ENCODE assay signal across 10 cellular contexts in the genomic region with DNA sequence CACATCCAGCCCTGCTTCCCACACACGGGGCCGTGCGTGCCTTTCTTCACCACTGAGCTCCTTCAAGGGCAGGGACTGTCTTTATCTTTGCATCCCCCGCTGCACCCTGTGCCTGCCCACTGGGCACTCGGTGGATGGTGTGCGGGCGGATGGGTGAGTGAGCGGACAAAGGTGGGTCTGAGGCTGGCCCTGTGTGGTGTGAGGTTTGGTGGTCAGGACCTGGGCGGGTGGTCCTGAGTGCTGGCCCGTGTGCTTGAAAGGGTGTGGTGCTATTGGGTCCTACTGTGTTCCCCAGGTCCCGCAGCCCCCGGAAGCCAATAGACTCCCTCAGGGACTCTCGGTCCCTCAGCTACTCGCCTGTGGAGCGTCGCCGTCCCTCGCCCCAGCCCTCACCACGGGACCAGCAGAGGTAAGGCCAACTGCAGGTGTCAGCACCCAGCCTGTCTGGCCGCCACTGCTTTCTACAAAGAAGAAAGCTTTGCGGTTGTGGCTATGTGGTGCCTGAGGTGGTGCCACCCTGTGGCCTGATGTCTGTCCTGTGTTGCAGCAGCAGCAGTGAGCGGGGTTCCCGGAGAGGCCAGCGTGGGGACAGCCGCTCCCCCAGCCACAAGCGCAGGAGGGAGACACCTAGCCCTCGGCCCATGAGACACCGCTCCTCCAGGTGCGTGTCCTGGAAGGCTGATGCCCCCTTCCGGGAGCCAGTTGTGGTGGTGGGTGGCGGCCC. TPM values are rescaled to one million over a fixed set of nuclear protein-coding genes. Genes with fewer than 3 reads are reported as not detected.
A peak's percentile ranks its signal among the peaks of the same experiment; 100 is the strongest.
DNase-seq lines count a peak whose midpoint lies in the region; ATAC-seq and TF ChIP-seq lines count a peak whose summit lies in the region.
"Had no signal": no experiment of that assay in that cellular context is flagged by ENCODE, and none has a peak within 500 bp of the region (broad histone marks: within the 10 kb centered on the region; RNA-seq: fewer than 3 reads in every experiment).

No MANE protein-coding gene starts in this region.

- H3K4me3 ChIP-seq in A673 (ENCODE audit: low read depth, low read length, poor library complexity, severe bottlenecking), result no peak overlapping the region
- no peak overlapping the region for H3K4me3 ChIP-seq in GM23338
- no peak overlapping the region for H3K4me3 ChIP-seq in mesodermal cell (ENCODE audit: extremely low read depth, insufficient read depth, low read length, poor library complexity, severe bottlenecking)
- H3K4me3 ChIP-seq: thoracic aorta had no signal

- peaks cover 97% of the 10 kb centered on the region for H3K36me3 Mint-ChIP-seq in GM23338 (ENCODE audit: low read depth)
- peaks cover 4% of the 10 kb centered on the region for H3K36me3 Mint-ChIP-seq in activated naive CD8-positive, alpha-beta T cell

- H3K4me2 ChIP-seq in GM23338, result no peak overlapping the region

- CTCF ChIA-PET in A673 (lab: Charles Lee), result interaction anchor here (0.6 kb wide), 1 partner anchor 37 kb away, joined by 3 read pairs; no protein-coding TSS in a partner anchor

- H3K9me3 ChIP-seq in A673 (ENCODE audit: low read depth, low read length, poor library complexity, severe bottlenecking) (no peaks in the 10 kb centered on the region), mesodermal cell (ENCODE audit: control insufficient read depth, low read length) (no peaks in the 10 kb centered on the region)
- H3K9me3 ChIP-seq: thoracic aorta had no signal

- H3K4me1 Mint-ChIP-seq in GM23338, result peaks cover 37% of the 10 kb centered on the region
- H3K4me1 Mint-ChIP-seq in activated naive CD8-positive, alpha-beta T cell (ENCODE audit: low read depth), result peaks cover 26% of the 10 kb centered on the region

- TF ChIP-seq CTCF in A673 (conservative IDR thresholded peaks at IDR 0.05; ENCODE audit: low read depth, low read length) (peak; percentile 30; the same call in 1 of the 2 replicates), GM23338 (conservative IDR thresholded peaks at IDR 0.05; ENCODE audit: low read depth in 2 of 2) (peak; percentile 18 to 30; a peak in 3 of 4 replicates)

- peaks cover 50% of the 10 kb centered on the region for H3K27me3 Mint-ChIP-seq in GM23338 (ENCODE audit: insufficient read depth, low read depth, poor library complexity)
- no peaks in the 10 kb centered on the region for H3K27me3 Mint-ChIP-seq in activated naive CD8-positive, alpha-beta T cell

- peaks cover 94% of the 10 kb centered on the region for H3K36me3 ChIP-seq in A673 (ENCODE audit: insufficient read depth, low read length, poor library complexity, severe bottlenecking)
- H3K36me3 ChIP-seq in GM23338 (ENCODE audit: insufficient read depth), result peaks cover 39% of the 10 kb centered on the region
- H3K36me3 ChIP-seq in mesodermal cell (ENCODE audit: control insufficient read depth, insufficient read depth, low read length), result peaks cover 96% of the 10 kb centered on the region

- no peak overlapping the region for H3K27ac ChIP-seq in A673 (ENCODE audit: low read depth, low read length, poor library complexity, severe bottlenecking)
- H3K27ac ChIP-seq in GM23338 (ENCODE audit: low read depth), result peak overlapping the region; percentile 80; the same call in 1 of the 2 replicates
- H3K27ac ChIP-seq in mesodermal cell (ENCODE audit: low read depth, low read length, severe bottlenecking), result peak overlapping the region; percentile 23
- H3K27ac ChIP-seq: thoracic aorta had no signal

- DNase-seq in A673 (ENCODE audit: low spot score) (no peak), GM23338 (ENCODE audit: low spot score) (no peak), NCI-H1092 treated with DMSO at 0.1 percent for 48 hours (lab: John Stamatoyannopoulos, UW) (no peak), ureter (ENCODE audit: low spot score) (no peak), NCI-H1930 (lab: John Stamatoyannopoulos, UW) (no peak)

- H3K9me2 ChIP-seq in GM23338 (ENCODE audit: insufficient read depth), result peaks cover 4% of the 10 kb centered on the region; the same call in 1 of the 2 replicates

- H3F3A ChIP-seq in GM23338 (replicated peaks; ENCODE audit: low read depth), result peaks cover 65% of the 10 kb centered on the region

- H3K9me3 Mint-ChIP-seq in GM23338, result peaks cover 15% of the 10 kb centered on the region; the same call in 2 of the 3 replicates
- H3K9me3 Mint-ChIP-seq in activated naive CD8-positive, alpha-beta T cell (ENCODE audit: low read depth), result no peaks in the 10 kb centered on the region

- intact Hi-C loops in A673 (cut with micrococcal nuclease; ENCODE audit: unreplicated experiment), result no loop called here

- no peak overlapping the region for H2AFZ ChIP-seq in GM23338

- POLR2A ChIA-PET in A673 (lab: Charles Lee; ENCODE audit: low non-redundant PET), result no interaction called here

- no peaks in the 10 kb centered on the region for H3K27me3 ChIP-seq in A673 (replicated peaks; ENCODE audit: insufficient read depth, low read depth, low read length, poor library complexity)
- H3K27me3 ChIP-seq in GM23338 (ENCODE audit: insufficient read depth), result no peaks in the 10 kb centered on the region

- H3K79me2 ChIP-seq in GM23338 (replicated peaks; ENCODE audit: insufficient read depth), result peaks cover 44% of the 10 kb centered on the region

- peak; percentile 27 for ATAC-seq in GM23338
- ATAC-seq in HG02884 (IDR thresholded peaks at IDR 0.05; ENCODE audit: unreplicated experiment), result no peak

- H3K4me3 Mint-ChIP-seq in GM23338, result no peak overlapping the region
- no peak overlapping the region for H3K4me3 Mint-ChIP-seq in activated naive CD8-positive, alpha-beta T cell

- H3K4me1 ChIP-seq in A673 (ENCODE audit: insufficient read depth, low read length, poor library complexity, severe bottlenecking) (peaks cover under 1% of the 10 kb centered on the region), GM23338 (ENCODE audit: insufficient read depth) (no peaks in the 10 kb centered on the region), mesodermal cell (ENCODE audit: control insufficient read depth, insufficient read depth, low read length, poor library complexity, severe bottlenecking) (peaks cover 3% of the 10 kb centered on the region)

- no TSS peak for BruUV-seq in A673 (replicated peaks; lab: Mats Ljungman, UMichigan)

- peak overlapping the region; percentile 30 for H3K27ac Mint-ChIP-seq in GM23338
- peak overlapping the region; percentile 54 for H3K27ac Mint-ChIP-seq in activated naive CD8-positive, alpha-beta T cell

- peaks cover 18% of the 10 kb centered on the region for H4K20me1 ChIP-seq in GM23338 (replicated peaks; ENCODE audit: insufficient read depth)

- 92 to 98% methylated on average over 20 to 29 of the region's 31 CpGs for WGBS in mesodermal cell (ENCODE audit: insufficient coverage in 2 of 2), 2 experiments

TF ChIP-seq in GM23338, 12 proteins besides CTCF, POLR2A, EP300 and RAD21 (continues in another document):
- no peak for TF ChIP-seq POLR2AphosphoS5 (IDR thresholded peaks at IDR 0.05; ENCODE audit: low read depth)
- TF ChIP-seq EZH2phosphoT487 (IDR thresholded peaks at IDR 0.05; ENCODE audit: unreplicated experiment), result no peak
- TF ChIP-seq, protein P1, sequence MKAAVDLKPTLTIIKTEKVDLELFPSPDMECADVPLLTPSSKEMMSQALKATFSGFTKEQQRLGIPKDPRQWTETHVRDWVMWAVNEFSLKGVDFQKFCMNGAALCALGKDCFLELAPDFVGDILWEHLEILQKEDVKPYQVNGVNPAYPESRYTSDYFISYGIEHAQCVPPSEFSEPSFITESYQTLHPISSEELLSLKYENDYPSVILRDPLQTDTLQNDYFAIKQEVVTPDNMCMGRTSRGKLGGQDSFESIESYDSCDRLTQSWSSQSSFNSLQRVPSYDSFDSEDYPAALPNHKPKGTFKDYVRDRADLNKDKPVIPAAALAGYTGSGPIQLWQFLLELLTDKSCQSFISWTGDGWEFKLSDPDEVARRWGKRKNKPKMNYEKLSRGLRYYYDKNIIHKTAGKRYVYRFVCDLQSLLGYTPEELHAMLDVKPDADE (IDR thresholded peaks at IDR 0.05), result no peak

RNA-seq across cellular contexts. Expression of a gene that starts 6.9 kb away (rescaled TPM):
- total RNA-seq in A673 (2021) (188 and 206 TPM in 2 replicates), ureter (274 TPM)
- 278 and 696 TPM in 2 replicates for total RNA-seq in GM23338 (2014; rRNA removed; shearing (Covaris generic))
- polyA plus RNA-seq in GM23338 (2016; fragmentation: Nextera tagmentation; extraction: Ambion mirVana), result 756 and 851 TPM in 2 replicates
- polyA plus RNA-seq in mesodermal cell (2013, experiment 1 of 2), result 251 TPM
- 206 TPM for polyA plus RNA-seq in mesodermal cell (2013, experiment 2 of 2)

RNA-seq across cellular contexts. Expression of a gene that starts 17.1 kb away (rescaled TPM):
- total RNA-seq in A673 (2021) (not detected in 2 replicates), ureter (not detected)
- 0.47 and 1.4 TPM in 2 replicates for total RNA-seq in GM23338 (2014; rRNA removed; shearing (Covaris generic))
- 0.24 TPM in 2 replicates for polyA plus RNA-seq in GM23338 (2016; fragmentation: Nextera tagmentation; extraction: Ambion mirVana)
- not detected for polyA plus RNA-seq in mesodermal cell (2013, experiment 1 of 2)
- not detected for polyA plus RNA-seq in mesodermal cell (2013, experiment 2 of 2)
- total RNA-seq: renal cortical epithelial cell, thoracic aorta had no signal

RNA-seq across cellular contexts. Expression of a gene that starts 17.8 kb away (rescaled TPM):
- total RNA-seq in A673 (2021) (642 and 651 TPM in 2 replicates), ureter (669 TPM)
- 253 and 308 TPM in 2 replicates for total RNA-seq in GM23338 (2014; rRNA removed; shearing (Covaris generic))
- 893 and 928 TPM in 2 replicates for polyA plus RNA-seq in GM23338 (2016; fragmentation: Nextera tagmentation; extraction: Ambion mirVana)
- polyA plus RNA-seq in mesodermal cell (2013, experiment 1 of 2), result 378 TPM
- polyA plus RNA-seq in mesodermal cell (2013, experiment 2 of 2), result 310 TPM

RNA-seq across cellular contexts. Expression of a gene that starts 28.1 kb away (rescaled TPM):
- total RNA-seq in A673 (2021), result not detected in 2 replicates
- total RNA-seq in GM23338 (2014; rRNA removed; shearing (Covaris generic)), result not detected in 2 replicates
- polyA plus RNA-seq in GM23338 (2016; fragmentation: Nextera tagmentation; extraction: Ambion mirVana), result not detected in 2 replicates
- not detected for polyA plus RNA-seq in mesodermal cell (2013, experiment 1 of 2)
- not detected for polyA plus RNA-seq in mesodermal cell (2013, experiment 2 of 2)
- not detected for total RNA-seq in ureter
- total RNA-seq: renal cortical epithelial cell, thoracic aorta had no signal

RNA-seq across cellular contexts. Expression of a gene that starts 46.8 kb away (rescaled TPM):
- total RNA-seq in A673 (2021) (not detected in 2 replicates), ureter (1.3 TPM)
- 1.1 and 2.4 TPM in 2 replicates for total RNA-seq in GM23338 (2014; rRNA removed; shearing (Covaris generic))
- polyA plus RNA-seq in GM23338 (2016; fragmentation: Nextera tagmentation; extraction: Ambion mirVana), result 3.1 and 4.0 TPM in 2 replicates
- polyA plus RNA-seq in mesodermal cell (2013, experiment 1 of 2), result not detected
- not detected for polyA plus RNA-seq in mesodermal cell (2013, experiment 2 of 2)
